24 cellular contexts compared by ENCODE assay signal in the genomic region with DNA sequence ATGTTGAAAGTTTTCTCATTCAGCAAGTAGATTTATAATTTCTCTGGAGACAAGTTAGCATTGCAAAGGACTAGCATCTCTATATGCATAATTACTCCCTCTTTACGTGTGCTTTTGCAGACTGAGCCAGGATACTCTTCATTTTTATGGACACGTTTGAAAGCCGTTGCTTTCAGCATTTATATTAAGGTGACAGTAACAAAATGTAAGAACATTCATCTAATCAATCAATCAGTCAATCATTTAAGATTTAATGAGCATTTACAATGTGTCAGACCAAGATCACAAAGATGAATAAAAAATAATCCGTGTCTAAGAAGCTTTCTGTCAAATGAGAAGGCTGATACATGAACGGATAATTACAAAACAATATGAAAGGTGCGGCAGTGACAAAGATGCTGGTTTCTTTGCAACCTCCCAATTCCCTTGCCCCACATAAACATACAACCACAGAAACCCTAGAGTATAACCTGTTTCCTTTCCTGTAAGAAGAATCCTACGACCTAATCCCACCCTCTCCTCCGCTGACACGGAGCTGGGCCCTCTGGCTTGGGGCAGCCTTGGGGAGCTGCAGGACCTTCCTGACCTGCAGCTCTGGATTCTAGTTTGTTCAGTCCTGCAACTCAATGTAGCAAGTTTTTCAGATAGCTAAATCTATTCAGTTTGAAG. TPM values are rescaled to one million over a fixed set of nuclear protein-coding genes. Genes with fewer than 3 reads are reported as not detected.
DNase-seq lines count a peak whose midpoint lies in the region; ATAC-seq, FAIRE-seq and TF ChIP-seq lines count a peak whose summit lies in the region.
"Had no signal": no experiment of that assay in that cellular context is flagged by ENCODE, and none has a peak within 500 bp of the region (broad histone marks: within the 10 kb centered on the region; RNA-seq: fewer than 3 reads in every experiment).

No MANE protein-coding gene starts in this region.

- H3K27ac ChIP-seq in CD8-positive, alpha-beta T cell (ENCODE audit: low read depth, low read length) = no peak overlapping the region
- H3K27ac ChIP-seq in neural cell (ENCODE audit: low read length) = no peak overlapping the region

- no peak overlapping the region for H3K4me3 ChIP-seq in CD8-positive, alpha-beta T cell (ENCODE audit: low read depth, low read length)
- no peak overlapping the region for H3K4me3 ChIP-seq in neural cell (ENCODE audit: low read length)
- H3K4me3 ChIP-seq: GM12878 had no signal

- DNase-seq in activated CD4-positive, alpha-beta T cell treated with anti-CD3 and anti-CD28 coated beads, Interleukin-2, amount 10 ng/mL, durations not matched to agents 7 days and 5 days = no peak
- no peak for DNase-seq in activated CD4-positive, alpha-beta T cell treated with anti-CD3 and anti-CD28 coated beads for 4 hours
- no peak for DNase-seq in CD8-positive, alpha-beta T cell
- DNase-seq in activated CD8-positive, alpha-beta T cell treated with anti-CD3 and anti-CD28 coated beads, Interleukin-2, amount 10 ng/mL, durations not matched to agents 7 days and 5 days = no peak
- no peak for DNase-seq in HTR-8/SVneo (ENCODE audit: insufficient read length, low spot score)
- no peak for DNase-seq in sciatic nerve (ENCODE audit: low spot score)
- DNase-seq: BE2C, Calu3, DMS53, EL, GOT3, KBM-7, NCI-H1105, NCI-H187 treated with DMSO at 0.1 percent for 48 hours, NCI-H2227 treated with DMSO at 0.1 percent for 48 hours, NCI-H510A treated with DMSO at 0.1 percent for 48 hours, NCI-H774 had no signal

- H3K4me2 ChIP-seq in neural cell (ENCODE audit: low read length) = no peak overlapping the region

- CTCF ChIA-PET in activated CD4-positive, alpha-beta T cell treated with anti-CD3 and anti-CD28 coated beads, Interleukin-2, amount 10 ng/mL, durations not matched to agents 7 days and 5 days (lab: Charles Lee) = interaction anchor here (1.4 to 1.8 kb wide), 2 partner anchors 10 to 19 kb away, joined by 3 to 4 read pairs; no protein-coding TSS in a partner anchor
- CTCF ChIA-PET in CD8-positive, alpha-beta T cell (lab: Charles Lee) = no interaction called here
- CTCF ChIA-PET in activated CD8-positive, alpha-beta T cell treated with anti-CD3 and anti-CD28 coated beads, Interleukin-2, amount 10 ng/mL, durations not matched to agents 7 days and 5 days (lab: Charles Lee) = interaction anchor here (0.8 to 3.6 kb wide), 7 partner anchors 13 to 163 kb away, joined by 3 to 22 read pairs (median 4); a partner anchor contains a TSS

- no peaks in the 10 kb centered on the region for H3K27me3 ChIP-seq in CD8-positive, alpha-beta T cell (ENCODE audit: insufficient read depth, low read length)
- H3K27me3 ChIP-seq in neural cell (ENCODE audit: insufficient read depth, low read depth, low read length) = no peaks in the 10 kb centered on the region
- H3K27me3 ChIP-seq: BE2C had no signal

- peaks cover 5% of the 10 kb centered on the region for H3K36me3 Mint-ChIP-seq in activated CD4-positive, alpha-beta T cell treated with anti-CD3 and anti-CD28 coated beads, Interleukin-2, amount 10 ng/mL, durations not matched to agents 7 days and 5 days (ENCODE audit: low read depth)
- no peaks in the 10 kb centered on the region for H3K36me3 Mint-ChIP-seq in CD8-positive, alpha-beta T cell
- H3K36me3 Mint-ChIP-seq in activated CD8-positive, alpha-beta T cell treated with anti-CD3 and anti-CD28 coated beads, Interleukin-2, amount 10 ng/mL, durations not matched to agents 7 days and 5 days (ENCODE audit: low read depth) = peaks cover 1% of the 10 kb centered on the region
- H3K36me3 Mint-ChIP-seq: CD4-positive, alpha-beta memory T cell had no signal

- no peak for ATAC-seq in CD8-positive, alpha-beta T cell
- ATAC-seq in activated CD8-positive, alpha-beta T cell treated with anti-CD3 and anti-CD28 coated beads, Interleukin-2, amount 10 ng/mL, durations not matched to agents 7 days and 5 days = peak; percentile 26
- ATAC-seq in sciatic nerve = no peak
- ATAC-seq: GM12878, HepG2, Right ventricle myocardium inferior had no signal

- H4K20me1 ChIP-seq in neural cell (ENCODE audit: insufficient read depth) = no peaks in the 10 kb centered on the region

- H3K9me3 ChIP-seq in CD8-positive, alpha-beta T cell (ENCODE audit: low read length) = no peaks in the 10 kb centered on the region
- no peaks in the 10 kb centered on the region for H3K9me3 ChIP-seq in neural cell (ENCODE audit: low read length)
- H3K9me3 ChIP-seq: BE2C had no signal

- peaks cover 1% of the 10 kb centered on the region for H3K27me3 Mint-ChIP-seq in activated CD4-positive, alpha-beta T cell treated with anti-CD3 and anti-CD28 coated beads, Interleukin-2, amount 10 ng/mL, durations not matched to agents 7 days and 5 days
- H3K27me3 Mint-ChIP-seq in CD8-positive, alpha-beta T cell (ENCODE audit: low read depth) = no peaks in the 10 kb centered on the region
- no peaks in the 10 kb centered on the region for H3K27me3 Mint-ChIP-seq in activated CD8-positive, alpha-beta T cell treated with anti-CD3 and anti-CD28 coated beads, Interleukin-2, amount 10 ng/mL, durations not matched to agents 7 days and 5 days (ENCODE audit: low read depth)

- H3K9me2 ChIP-seq in neural cell (ENCODE audit: insufficient read depth, low read length) = no peaks in the 10 kb centered on the region

- H3K9me3 Mint-ChIP-seq in activated CD4-positive, alpha-beta T cell treated with anti-CD3 and anti-CD28 coated beads, Interleukin-2, amount 10 ng/mL, durations not matched to agents 7 days and 5 days = peaks cover 8% of the 10 kb centered on the region
- H3K9me3 Mint-ChIP-seq in CD8-positive, alpha-beta T cell = no peaks in the 10 kb centered on the region
- no peaks in the 10 kb centered on the region for H3K9me3 Mint-ChIP-seq in activated CD8-positive, alpha-beta T cell treated with anti-CD3 and anti-CD28 coated beads, Interleukin-2, amount 10 ng/mL, durations not matched to agents 7 days and 5 days (ENCODE audit: insufficient read depth)
- H3K9me3 Mint-ChIP-seq: CD4-positive, alpha-beta memory T cell had no signal

- no peak for TF ChIP-seq RAD21 in neural cell (conservative IDR thresholded peaks at IDR 0.05)

- peak; percentile 98 for TF ChIP-seq EP300 in neural cell (conservative IDR thresholded peaks at IDR 0.05; ENCODE audit: poor library complexity, severe bottlenecking)

- H3K4me3 Mint-ChIP-seq in activated CD4-positive, alpha-beta T cell treated with anti-CD3 and anti-CD28 coated beads, Interleukin-2, amount 10 ng/mL, durations not matched to agents 7 days and 5 days = peak overlapping the region; percentile 35
- peak overlapping the region; percentile 3 for H3K4me3 Mint-ChIP-seq in CD8-positive, alpha-beta T cell
- H3K4me3 Mint-ChIP-seq in activated CD8-positive, alpha-beta T cell treated with anti-CD3 and anti-CD28 coated beads, Interleukin-2, amount 10 ng/mL, durations not matched to agents 7 days and 5 days = peak overlapping the region; percentile 32

- peak overlapping the region; percentile 89 for H3K27ac Mint-ChIP-seq in activated CD4-positive, alpha-beta T cell treated with anti-CD3 and anti-CD28 coated beads, Interleukin-2, amount 10 ng/mL, durations not matched to agents 7 days and 5 days
- H3K27ac Mint-ChIP-seq in CD8-positive, alpha-beta T cell = peak overlapping the region; percentile 60
- peak overlapping the region; percentile 77 for H3K27ac Mint-ChIP-seq in activated CD8-positive, alpha-beta T cell treated with anti-CD3 and anti-CD28 coated beads, Interleukin-2, amount 10 ng/mL, durations not matched to agents 7 days and 5 days

- FAIRE-seq in HTR-8/SVneo (lab: Jason Lieb, UNC) = no peak
- FAIRE-seq: GM12878, HepG2, RCC 7860 had no signal

- H3K4me1 ChIP-seq in CD8-positive, alpha-beta T cell (ENCODE audit: insufficient read depth, low read length) = peaks cover 27% of the 10 kb centered on the region
- H3K4me1 ChIP-seq: BE2C had no signal

- H3K4me1 Mint-ChIP-seq in activated CD4-positive, alpha-beta T cell treated with anti-CD3 and anti-CD28 coated beads, Interleukin-2, amount 10 ng/mL, durations not matched to agents 7 days and 5 days = peaks cover 42% of the 10 kb centered on the region
- H3K4me1 Mint-ChIP-seq in CD8-positive, alpha-beta T cell (ENCODE audit: low read depth) = peaks cover 25% of the 10 kb centered on the region
- peaks cover 41% of the 10 kb centered on the region for H3K4me1 Mint-ChIP-seq in activated CD8-positive, alpha-beta T cell treated with anti-CD3 and anti-CD28 coated beads, Interleukin-2, amount 10 ng/mL, durations not matched to agents 7 days and 5 days (ENCODE audit: low read depth)

- no peaks in the 10 kb centered on the region for H3F3A ChIP-seq in neural cell (ENCODE audit: insufficient read depth, low read length, poor library complexity, severe bottlenecking)

- TF ChIP-seq CTCF in CD8-positive, alpha-beta T cell (IDR thresholded peaks at IDR 0.05) = no peak
- no peak for TF ChIP-seq CTCF in neural cell (IDR thresholded peaks at IDR 0.05; ENCODE audit: poor library complexity, severe bottlenecking)

- POLR2A ChIA-PET in activated CD4-positive, alpha-beta T cell treated with anti-CD3 and anti-CD28 coated beads, Interleukin-2, amount 10 ng/mL, durations not matched to agents 7 days and 5 days (lab: Charles Lee) = no interaction called here
- POLR2A ChIA-PET in CD8-positive, alpha-beta T cell (lab: Charles Lee) = no interaction called here
- POLR2A ChIA-PET in activated CD8-positive, alpha-beta T cell treated with anti-CD3 and anti-CD28 coated beads, Interleukin-2, amount 10 ng/mL, durations not matched to agents 7 days and 5 days (lab: Charles Lee) = interaction anchor here (0.9 to 1.3 kb wide), 2 partner anchors 76 to 91 kb away, joined by 3 read pairs; a partner anchor contains a TSS

- no peaks in the 10 kb centered on the region for H3K36me3 ChIP-seq in CD8-positive, alpha-beta T cell (ENCODE audit: insufficient read depth, low read length)
- no peaks in the 10 kb centered on the region for H3K36me3 ChIP-seq in neural cell (ENCODE audit: insufficient read depth, low read length)
- H3K36me3 ChIP-seq: BE2C had no signal

- intact Hi-C loops in CD8-positive, alpha-beta T cell (cut with DNase I, micrococcal nuclease) = loop anchor here in 1 of 2 experiments (2.0 kb wide), 1 partner anchor 15 kb away; a partner anchor contains a TSS
- intact Hi-C loops in sciatic nerve (cut with DNase I) = no loop called here

- H2AFZ ChIP-seq in neural cell (ENCODE audit: low read depth, low read length) = no peak overlapping the region

- no peaks in the 10 kb centered on the region for H3K79me2 ChIP-seq in neural cell (replicated peaks; ENCODE audit: insufficient read depth, low read length)

- H3K9ac ChIP-seq in neural cell (ENCODE audit: low read length) = no peak overlapping the region

RNA-seq across cellular contexts. Expression of a gene that starts 14.9 kb away (rescaled TPM):
- not detected for total RNA-seq in activated CD4-positive, alpha-beta T cell treated with anti-CD3 and anti-CD28 coated beads, Interleukin-2, amount 10 ng/mL, durations not matched to agents 7 days and 5 days
- not detected for total RNA-seq in CD8-positive, alpha-beta T cell
- under 1 TPM; 0.42 to 0.47 TPM for total RNA-seq in activated CD8-positive, alpha-beta T cell treated with anti-CD3 and anti-CD28 coated beads, Interleukin-2, amount 10 ng/mL, durations not matched to agents 7 days and 5 days
- not detected in 2 replicates for polyA plus RNA-seq in neural cell
- not detected in 2 replicates for polyA minus RNA-seq in neural cell
- total RNA-seq in sciatic nerve = not detected
- total RNA-seq: CD4-positive, alpha-beta memory T cell; GM12878; HepG2; OCI-LY7 had no signal
- polyA plus RNA-seq: CD4-positive, alpha-beta memory T cell; GM12878; HepG2 had no signal
